ENCODE assay signal across 8 cellular contexts in genomic region chr17:47733047-47733413, GRCh38. TPM values are rescaled to one million over a fixed set of nuclear protein-coding genes. Genes with fewer than 3 reads are reported as not detected.
DNase-seq lines count a peak whose midpoint lies in the region; ATAC-seq and TF ChIP-seq lines count a peak whose summit lies in the region.

A gene with protein sequence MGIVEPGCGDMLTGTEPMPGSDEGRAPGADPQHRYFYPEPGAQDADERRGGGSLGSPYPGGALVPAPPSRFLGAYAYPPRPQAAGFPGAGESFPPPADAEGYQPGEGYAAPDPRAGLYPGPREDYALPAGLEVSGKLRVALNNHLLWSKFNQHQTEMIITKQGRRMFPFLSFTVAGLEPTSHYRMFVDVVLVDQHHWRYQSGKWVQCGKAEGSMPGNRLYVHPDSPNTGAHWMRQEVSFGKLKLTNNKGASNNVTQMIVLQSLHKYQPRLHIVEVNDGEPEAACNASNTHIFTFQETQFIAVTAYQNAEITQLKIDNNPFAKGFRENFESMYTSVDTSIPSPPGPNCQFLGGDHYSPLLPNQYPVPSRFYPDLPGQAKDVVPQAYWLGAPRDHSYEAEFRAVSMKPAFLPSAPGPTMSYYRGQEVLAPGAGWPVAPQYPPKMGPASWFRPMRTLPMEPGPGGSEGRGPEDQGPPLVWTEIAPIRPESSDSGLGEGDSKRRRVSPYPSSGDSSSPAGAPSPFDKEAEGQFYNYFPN (plus strand): TSS chr17:47733236. CDS start chr17:47733455, 219 bp downstream.

- H3K27ac ChIP-seq in right atrium auricular region = no peak within 1 kb of the TSS
- H3K27ac ChIP-seq in spleen = peak within 1 kb of the TSS; percentile 14 to 91 (median 84)

- H3K9me3 ChIP-seq in right atrium auricular region (no peaks in the 10 kb centered on the region), spleen (no peaks in the 10 kb centered on the region)

- peak in 1 of 2 donors; percentile 46 for TF ChIP-seq CTCF in right atrium auricular region (IDR thresholded peaks at IDR 0.05)
- TF ChIP-seq CTCF in spleen (IDR thresholded peaks at IDR 0.05 in 8 of 11, conservative IDR thresholded peaks at IDR 0.05 in 3 of 11) = peak; percentile 11 to 74 (median 44)

- intact Hi-C loops in spleen (cut with DNase I; ENCODE audit: low total_unique reads) = no loop called here

- H3K4me3 ChIP-seq in right atrium auricular region = peak within 1 kb of the TSS; percentile 15 to 52
- peak within 1 kb of the TSS; percentile 42 to 81 (median 58) for H3K4me3 ChIP-seq in spleen

- DNase-seq in COR-L47 (lab: John Stamatoyannopoulos, UW) (peak; percentile 89), HuH-7.5 (ENCODE audit: low spot score) (peak; percentile 77), SIG-M5 treated with dmso at 0.1 percent for 504 hours (lab: John Stamatoyannopoulos, UW; ENCODE audit: unreplicated experiment) (peak; percentile 92), activated gamma-delta T cell (lab: John Stamatoyannopoulos, UW) (peak; percentile 81), right atrium auricular region (ENCODE audit: low spot score) (no peak), spleen (peak; percentile 97), glomerular visceral epithelial cell (ENCODE audit: extremely low spot score) (no peak)

- WGBS in spleen, 5 donors = 0 to 2% (median 1%) methylated on average over 2 to 35 of the region's 35 CpGs

- peak in 2 of 3 donors; percentile 71 to 87 for TF ChIP-seq POLR2A in spleen (IDR thresholded peaks at IDR 0.05)

- H3K27me3 ChIP-seq in right atrium auricular region (peaks cover 0 to 18% of the 10 kb centered on the region in 2 donors), spleen (replicated peaks in 1 of 7) (peaks cover 0 to 55% (median 21%) of the 10 kb centered on the region in 7 donors)

- peaks cover 0 to 18% of the 10 kb centered on the region in 2 donors for H3K4me1 ChIP-seq in right atrium auricular region
- H3K4me1 ChIP-seq in spleen = peaks cover 0 to 71% (median 29%) of the 10 kb centered on the region in 6 donors

- H3K36me3 ChIP-seq in right atrium auricular region = no peaks in the 10 kb centered on the region
- no peaks in the 10 kb centered on the region for H3K36me3 ChIP-seq in spleen

- peak; percentile 40 for ATAC-seq in GM21360 (IDR thresholded peaks at IDR 0.05; ENCODE audit: unreplicated experiment)

RNA-seq across cellular contexts. Expression of the gene that starts here (rescaled TPM):
- total RNA-seq in right atrium auricular region (under 1 TPM in 1 of 2 donors, not detected in 1; 0.39 TPM), spleen (10 to 100 TPM; 10.4 to 21.7 (median 12.2) TPM)
- polyA plus RNA-seq in spleen = 1 to 10 TPM; 2.6 to 8.3 (median 3.8) TPM

Comparison
In these comparisons a context has a peak if more than half of its experiments do, and no peak if none do; other contexts are left out.
1. RNA of the gene that starts here (total RNA-seq): 10.4 to 21.7 TPM in spleen; 0.39 TPM in right atrium auricular region; every median in the first group is over 4 times any median in the second.
2. DNase-seq: peak in COR-L47 (single experiment), HuH-7.5 (single experiment), SIG-M5 treated with dmso at 0.1 percent for 504 hours (single experiment), activated gamma-delta T cell (single experiment) and spleen (single experiment); none in right atrium auricular region (single experiment) and glomerular visceral epithelial cell (single experiment).
3. H3K27ac ChIP-seq: peak in spleen (8 of 8); none in right atrium auricular region (0 of 2).